14 cellular contexts compared by ENCODE assay signal in the genomic region with DNA sequence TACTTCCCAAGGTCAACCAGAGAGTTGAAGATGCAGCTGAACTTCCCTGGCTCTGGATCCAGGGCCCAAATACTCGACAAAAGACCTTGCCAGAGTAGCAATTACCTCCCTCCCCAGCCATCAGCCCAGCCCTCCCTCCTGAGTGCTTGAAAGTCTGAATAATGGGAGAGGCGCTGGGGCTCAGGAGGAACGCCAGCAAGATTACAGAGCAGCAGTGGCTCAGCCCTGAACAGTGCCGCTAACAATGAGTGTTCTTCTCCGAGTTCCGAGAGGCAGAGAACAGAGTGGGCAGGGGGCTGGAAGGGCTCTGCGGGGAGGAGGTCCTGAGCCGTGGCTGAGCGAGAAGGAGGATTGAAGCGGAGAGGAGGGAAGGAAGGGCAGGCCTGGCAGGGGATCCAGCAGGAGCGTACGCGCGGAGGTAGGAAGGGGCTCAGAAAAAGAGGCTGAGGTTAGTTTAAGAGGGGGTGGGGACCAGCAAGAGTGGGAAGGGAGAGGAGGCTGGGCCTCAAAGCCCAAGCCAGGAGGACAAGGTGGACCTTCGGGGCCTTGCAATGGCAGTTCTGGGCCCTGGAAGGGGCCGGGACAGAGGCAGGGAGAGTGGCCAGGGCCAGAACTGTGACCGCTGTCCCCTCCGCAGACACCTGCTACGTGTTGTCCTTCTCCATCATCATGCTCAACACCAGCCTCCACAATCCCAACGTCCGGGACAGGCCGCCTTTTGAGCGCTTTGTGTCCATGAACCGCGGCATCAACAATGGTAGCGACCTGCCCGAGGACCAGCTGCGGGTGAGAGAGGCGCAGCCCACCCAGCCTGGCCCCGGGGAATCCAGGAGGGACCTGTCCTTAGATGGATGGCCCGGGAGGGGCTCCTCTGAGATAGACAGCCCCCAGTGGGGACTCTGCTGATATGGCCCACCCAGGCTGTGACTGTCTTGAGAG. TPM values are rescaled to one million over a fixed set of nuclear protein-coding genes. Genes with fewer than 3 reads are reported as not detected.
DNase-seq lines count a peak whose midpoint lies in the region; ATAC-seq, FAIRE-seq and TF ChIP-seq lines count a peak whose summit lies in the region.
"Had no signal": no experiment of that assay in that cellular context is flagged by ENCODE, and none has a peak within 500 bp of the region (broad histone marks: within the 10 kb centered on the region; RNA-seq: fewer than 3 reads in every experiment).

No MANE protein-coding gene starts in this region.

- POLR2A ChIA-PET in activated CD4-positive, alpha-beta T cell treated with anti-CD3 and anti-CD28 coated beads for 36 hours (lab: Charles Lee) = no interaction called here

- H3K79me2 ChIP-seq in astrocyte (ENCODE audit: insufficient read depth, low read length) = no peaks in the 10 kb centered on the region
- no peaks in the 10 kb centered on the region for H3K79me2 ChIP-seq in neural progenitor cell (ENCODE audit: low read depth)

- H3K27me3 ChIP-seq in astrocyte (ENCODE audit: insufficient read depth, low read length) (no peaks in the 10 kb centered on the region), neural progenitor cell (no peaks in the 10 kb centered on the region)
- H3K27me3 ChIP-seq: pancreas had no signal

- peaks cover 36% of the 10 kb centered on the region for H3K36me3 Mint-ChIP-seq in activated CD4-positive, alpha-beta T cell treated with anti-CD3 and anti-CD28 coated beads for 36 hours (ENCODE audit: low read depth)
- peaks cover 11% of the 10 kb centered on the region for H3K36me3 Mint-ChIP-seq in IgD-negative memory B cell
- H3K36me3 Mint-ChIP-seq in astrocyte (ENCODE audit: low read depth, unreplicated experiment) = no peaks in the 10 kb centered on the region
- no peaks in the 10 kb centered on the region for H3K36me3 Mint-ChIP-seq in neural progenitor cell

- no peak for DNase-seq in activated CD4-positive, alpha-beta T cell treated with anti-CD3 and anti-CD28 coated beads for 36 hours
- no peak for DNase-seq in activated CD4-positive, alpha-beta T cell treated with anti-CD3 and anti-CD28 coated beads for 48 hours
- DNase-seq in astrocyte (ENCODE audit: low read depth) = no peak
- peak; percentile 71 for DNase-seq in neural progenitor cell (ENCODE audit: low spot score)
- DNase-seq in RPMI8226 = no peak
- DNase-seq: NCI-H146, pancreas, Right ventricle myocardium superior had no signal

- H3K27ac Mint-ChIP-seq in activated CD4-positive, alpha-beta T cell treated with anti-CD3 and anti-CD28 coated beads for 36 hours = peak overlapping the region; percentile 89
- H3K27ac Mint-ChIP-seq in IgD-negative memory B cell (peak overlapping the region in 2 of 3 donors; percentile 78 to 92), astrocyte (ENCODE audit: unreplicated experiment) (no peak overlapping the region), neural progenitor cell (peak overlapping the region; percentile 81)

- no peak for ATAC-seq in activated CD4-positive, alpha-beta T cell treated with anti-CD3 and anti-CD28 coated beads for 36 hours
- ATAC-seq in esophagus mucosa (no peak), GM18909 (IDR thresholded peaks at IDR 0.05; ENCODE audit: poor library complexity, unreplicated experiment) (no peak)

- intact Hi-C loops in activated CD4-positive, alpha-beta T cell treated with anti-CD3 and anti-CD28 coated beads for 36 hours (cut with DNase I, micrococcal nuclease) = no loop called here

- H3K4me1 Mint-ChIP-seq in activated CD4-positive, alpha-beta T cell treated with anti-CD3 and anti-CD28 coated beads for 36 hours = peaks cover 82% of the 10 kb centered on the region
- H3K4me1 Mint-ChIP-seq in IgD-negative memory B cell (peaks cover 18 to 46% (median 35%) of the 10 kb centered on the region in 3 donors), astrocyte (ENCODE audit: low read depth, unreplicated experiment) (peaks cover 29% of the 10 kb centered on the region), neural progenitor cell (peaks cover 33% of the 10 kb centered on the region)

- H3K36me3 ChIP-seq in astrocyte (ENCODE audit: insufficient read depth, low read length) (no peaks in the 10 kb centered on the region), neural progenitor cell (no peaks in the 10 kb centered on the region)
- H3K36me3 ChIP-seq: pancreas had no signal

- H3K9ac ChIP-seq in astrocyte (ENCODE audit: low read length) (peak overlapping the region; percentile 1), neural progenitor cell (no peak overlapping the region)
- H3K9ac ChIP-seq: KMS-11 had no signal

- no peak for FAIRE-seq in astrocyte (lab: Jason Lieb, UNC)
- FAIRE-seq: A204.1, pancreas had no signal

- H3K9me3 ChIP-seq in astrocyte (ENCODE audit: insufficient read depth, low read depth, low read length) = no peaks in the 10 kb centered on the region
- no peaks in the 10 kb centered on the region for H3K9me3 ChIP-seq in neural progenitor cell (ENCODE audit: low read depth)
- H3K9me3 ChIP-seq: pancreas had no signal

- no peak overlapping the region for H3K4me3 ChIP-seq in astrocyte (ENCODE audit: insufficient read depth, low read depth, low read length)
- peak overlapping the region; percentile 18 for H3K4me3 ChIP-seq in neural progenitor cell
- H3K4me3 ChIP-seq: pancreas had no signal

- H3K4me2 ChIP-seq in astrocyte (ENCODE audit: low read length) (peak overlapping the region; percentile 71), neural progenitor cell (peak overlapping the region; percentile 62)
- H3K4me2 ChIP-seq: KMS-11 had no signal

- H3K4me1 ChIP-seq in astrocyte (ENCODE audit: insufficient read depth, low read length) (peaks cover 53% of the 10 kb centered on the region), neural progenitor cell (peaks cover 28% of the 10 kb centered on the region)

- no peaks in the 10 kb centered on the region for H4K20me1 ChIP-seq in astrocyte (ENCODE audit: insufficient read depth, low read length)
- H4K20me1 ChIP-seq in neural progenitor cell (ENCODE audit: low read depth) = no peaks in the 10 kb centered on the region

- CTCF ChIA-PET in activated CD4-positive, alpha-beta T cell treated with anti-CD3 and anti-CD28 coated beads for 36 hours (lab: Charles Lee) = interaction anchor here (0.7 to 1.1 kb wide), 3 partner anchors 14 to 61 kb away, joined by 3 to 4 read pairs (median 3); no protein-coding TSS in a partner anchor

- H3K27me3 Mint-ChIP-seq in activated CD4-positive, alpha-beta T cell treated with anti-CD3 and anti-CD28 coated beads for 36 hours = no peaks in the 10 kb centered on the region
- H3K27me3 Mint-ChIP-seq in IgD-negative memory B cell (no peaks in the 10 kb centered on the region), astrocyte (ENCODE audit: low read depth, unreplicated experiment) (peaks cover 21% of the 10 kb centered on the region), neural progenitor cell (ENCODE audit: insufficient read depth, low read depth) (peaks cover 12% of the 10 kb centered on the region)

- peaks cover 38% of the 10 kb centered on the region for H3F3A ChIP-seq in neural progenitor cell (ENCODE audit: low read depth)

- peak overlapping the region; percentile 82 for H3K27ac ChIP-seq in astrocyte (ENCODE audit: low read depth, low read length)
- H3K27ac ChIP-seq in neural progenitor cell = no peak overlapping the region
- H3K27ac ChIP-seq: KMS-11, pancreas had no signal

- H3K4me3 Mint-ChIP-seq in activated CD4-positive, alpha-beta T cell treated with anti-CD3 and anti-CD28 coated beads for 36 hours = no peak overlapping the region
- H3K4me3 Mint-ChIP-seq in IgD-negative memory B cell (peak overlapping the region in 1 of 4 donors; percentile 15), astrocyte (ENCODE audit: unreplicated experiment) (no peak overlapping the region), neural progenitor cell (no peak overlapping the region)

- TF ChIP-seq CTCF in astrocyte (IDR thresholded peaks at IDR 0.05; ENCODE audit: insufficient read depth, low read depth, low read length) (no peak), neural progenitor cell (IDR thresholded peaks at IDR 0.05) (no peak)

- no peaks in the 10 kb centered on the region for H3K9me3 Mint-ChIP-seq in activated CD4-positive, alpha-beta T cell treated with anti-CD3 and anti-CD28 coated beads for 36 hours (ENCODE audit: low read depth)
- no peaks in the 10 kb centered on the region for H3K9me3 Mint-ChIP-seq in IgD-negative memory B cell
- H3K9me3 Mint-ChIP-seq in astrocyte (ENCODE audit: unreplicated experiment) = no peaks in the 10 kb centered on the region
- H3K9me3 Mint-ChIP-seq in neural progenitor cell = no peaks in the 10 kb centered on the region

- peak overlapping the region; percentile 12 for H2AFZ ChIP-seq in astrocyte (ENCODE audit: low read depth, low read length)
- no peak overlapping the region for H2AFZ ChIP-seq in neural progenitor cell (replicated peaks)

RNA-seq across cellular contexts. Expression of gene CYTH4, which starts 20.6 kb away (rescaled TPM):
- total RNA-seq in activated CD4-positive, alpha-beta T cell treated with anti-CD3 and anti-CD28 coated beads for 36 hours = 10 to 100 TPM; 33.1 to 42.8 TPM
- 70.8 TPM for polyA plus RNA-seq in IgD-negative memory B cell
- total RNA-seq in astrocyte (not detected in 2 replicates), neural progenitor cell (ENCODE audit: low replicate concordance) (not detected in 2 replicates), esophagus mucosa (1.6 TPM)
- total RNA-seq: lung microvascular endothelial cell had no signal

RNA-seq across cellular contexts. Expression of gene RAC2, which starts 58.8 kb away (rescaled TPM):
- total RNA-seq in activated CD4-positive, alpha-beta T cell treated with anti-CD3 and anti-CD28 coated beads for 36 hours = 100 to 1,000 TPM; 692 to 930 TPM
- polyA plus RNA-seq in IgD-negative memory B cell = 1,067 TPM
- total RNA-seq in astrocyte = 0.61 and 0.65 TPM in 2 replicates
- 1.7 and 2.1 TPM in 2 replicates for total RNA-seq in neural progenitor cell (ENCODE audit: low replicate concordance)
- 19.0 TPM for total RNA-seq in esophagus mucosa

Comparison
In these comparisons a context has a peak if more than half of its experiments do, and no peak if none do; other contexts are left out.
1. RNA of gene CYTH4, which starts 20.6 kb away (total RNA-seq): 33.1 to 42.8 TPM in activated CD4-positive, alpha-beta T cell treated with anti-CD3 and anti-CD28 coated beads for 36 hours; 1.6 TPM in esophagus mucosa (single experiment), not detected in astrocyte and not detected in neural progenitor cell; every median in the first group is over 10 times any median in the second.
2. RNA of gene RAC2, which starts 58.8 kb away (total RNA-seq): 692 to 930 TPM in activated CD4-positive, alpha-beta T cell treated with anti-CD3 and anti-CD28 coated beads for 36 hours; 19.0 TPM in esophagus mucosa (single experiment), 1.7 to 2.1 TPM in neural progenitor cell and 0.61 to 0.65 TPM in astrocyte; every median in the first group is over 10 times any median in the second.